ENCODE assay signal across 12 cellular contexts in the genomic region with DNA sequence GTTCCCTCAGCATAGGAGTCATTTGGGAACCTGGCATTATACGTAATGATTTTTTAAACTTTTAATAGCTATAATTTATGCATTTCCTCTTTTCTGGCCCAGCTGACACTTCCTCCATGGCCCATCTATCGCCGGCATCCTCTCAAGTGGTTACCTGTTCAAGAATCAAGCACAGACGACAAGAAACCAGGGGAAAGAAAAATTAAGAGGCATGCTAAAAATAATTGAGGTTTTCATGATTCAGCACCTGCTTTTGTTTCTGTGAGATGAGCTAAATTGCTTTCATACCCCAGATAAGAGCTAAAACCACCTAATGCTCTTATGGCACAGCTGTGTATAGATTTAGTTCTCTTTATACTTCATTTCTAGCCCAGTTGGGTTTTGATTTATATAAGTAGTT. TPM values are rescaled to one million over a fixed set of nuclear protein-coding genes. Genes with fewer than 3 reads are reported as not detected.
A peak's percentile ranks its signal among the peaks of the same experiment; 100 is the strongest.
DNase-seq lines count a peak whose midpoint lies in the region; ATAC-seq, FAIRE-seq and TF ChIP-seq lines count a peak whose summit lies in the region.
"Had no signal": no experiment of that assay in that cellular context is flagged by ENCODE, and none has a peak within 500 bp of the region (broad histone marks: within the 10 kb centered on the region; RNA-seq: fewer than 3 reads in every experiment).

No MANE protein-coding gene starts in this region.

- peaks cover 57% of the 10 kb centered on the region for H3K79me2 ChIP-seq in astrocyte (ENCODE audit: insufficient read depth, low read length)

- H3K4me3 ChIP-seq in astrocyte (ENCODE audit: insufficient read depth, low read depth, low read length), result peak overlapping the region; percentile 86

- H4K20me1 ChIP-seq in astrocyte (ENCODE audit: insufficient read depth, low read length), result peaks cover 4% of the 10 kb centered on the region

- H3K27ac Mint-ChIP-seq in Calu3 (ENCODE audit: unreplicated experiment) (no peak overlapping the region), IgD-negative memory B cell (peak overlapping the region; percentile 67 to 99 (median 90)), astrocyte (ENCODE audit: unreplicated experiment) (peak overlapping the region; percentile 53), naive B cell (peak overlapping the region; percentile 7 to 95 (median 80))

- intact Hi-C loops in Calu3 (cut with micrococcal nuclease; ENCODE audit: unreplicated experiment), result no loop called here

- H3K4me1 Mint-ChIP-seq in Calu3 (ENCODE audit: low read depth, unreplicated experiment), result peaks cover 8% of the 10 kb centered on the region
- peaks cover 32 to 38% (median 33%) of the 10 kb centered on the region in 3 donors for H3K4me1 Mint-ChIP-seq in IgD-negative memory B cell
- H3K4me1 Mint-ChIP-seq in astrocyte (ENCODE audit: low read depth, unreplicated experiment), result peaks cover 20% of the 10 kb centered on the region
- H3K4me1 Mint-ChIP-seq in naive B cell, result peaks cover 18 to 62% (median 36%) of the 10 kb centered on the region in 3 donors

- H3K9me3 Mint-ChIP-seq in Calu3 (ENCODE audit: low read depth, unreplicated experiment), result no peaks in the 10 kb centered on the region
- no peaks in the 10 kb centered on the region for H3K9me3 Mint-ChIP-seq in IgD-negative memory B cell
- no peaks in the 10 kb centered on the region for H3K9me3 Mint-ChIP-seq in astrocyte (ENCODE audit: unreplicated experiment)
- no peaks in the 10 kb centered on the region for H3K9me3 Mint-ChIP-seq in naive B cell

- H3K9me3 ChIP-seq in astrocyte (ENCODE audit: insufficient read depth, low read depth, low read length), result no peaks in the 10 kb centered on the region
- H3K9me3 ChIP-seq: SJSA1 had no signal

- H3K4me1 ChIP-seq in astrocyte (ENCODE audit: insufficient read depth, low read length), result peaks cover 24% of the 10 kb centered on the region

- H3K27ac ChIP-seq in astrocyte (ENCODE audit: low read depth, low read length), result no peak overlapping the region
- H3K27ac ChIP-seq: SJSA1 had no signal

- H3K27me3 Mint-ChIP-seq in Calu3 (ENCODE audit: unreplicated experiment), result no peaks in the 10 kb centered on the region
- H3K27me3 Mint-ChIP-seq in IgD-negative memory B cell, result no peaks in the 10 kb centered on the region
- no peaks in the 10 kb centered on the region for H3K27me3 Mint-ChIP-seq in astrocyte (ENCODE audit: low read depth, unreplicated experiment)
- no peaks in the 10 kb centered on the region for H3K27me3 Mint-ChIP-seq in naive B cell

- no peaks in the 10 kb centered on the region for H3K27me3 ChIP-seq in astrocyte (ENCODE audit: insufficient read depth, low read length)
- H3K27me3 ChIP-seq: SJSA1 had no signal

- peak overlapping the region; percentile 34 for H3K9ac ChIP-seq in astrocyte (ENCODE audit: low read length)

- no peak overlapping the region for H2AFZ ChIP-seq in astrocyte (ENCODE audit: low read depth, low read length)

- CTCF ChIA-PET in Calu3 (lab: Charles Lee) (no interaction called here), HEK293T (lab: Yijun Ruan, JAX) (interaction anchor here (0.7 kb wide), 1 partner anchor 19 kb away, joined by 4 read pairs; no protein-coding TSS in a partner anchor)

- H3K4me3 Mint-ChIP-seq in Calu3 (ENCODE audit: low read depth, unreplicated experiment) (peak overlapping the region; percentile 90), IgD-negative memory B cell (peak overlapping the region; percentile 76 to 99 (median 88)), astrocyte (ENCODE audit: unreplicated experiment) (peak overlapping the region; percentile 97), naive B cell (peak overlapping the region; percentile 36 to 98 (median 86))

- peak overlapping the region; percentile 100 for H3K4me2 ChIP-seq in astrocyte (ENCODE audit: low read length)

- FAIRE-seq in astrocyte (lab: Jason Lieb, UNC), result no peak
- FAIRE-seq: bronchial epithelial cell, H1, islet of Langerhans had no signal

- POLR2A ChIA-PET in HEK293T (lab: Yijun Ruan, JAX), result interaction anchor here (1.8 kb wide), 1 partner anchor 21 kb away, joined by 5 read pairs; no protein-coding TSS in a partner anchor

- TF ChIP-seq CTCF in Calu3 (IDR thresholded peaks at IDR 0.05; ENCODE audit: unreplicated experiment) (no peak), astrocyte (IDR thresholded peaks at IDR 0.05; ENCODE audit: insufficient read depth, low read depth, low read length) (no peak)

- no peak for DNase-seq in Calu3
- DNase-seq in astrocyte (ENCODE audit: low read depth), result no peak
- DNase-seq in naive B cell, result peak; percentile 32
- no peak for DNase-seq in HEK293T (ENCODE audit: extremely low spot score)
- DNase-seq in NCI-H2029 treated with DMSO at 0.1 percent for 48 hours (lab: John Stamatoyannopoulos, UW), result no peak

- BruUV-seq in Calu3 (replicated peaks; lab: Mats Ljungman, UMichigan), result no TSS peak

- H3K36me3 Mint-ChIP-seq in Calu3 (ENCODE audit: insufficient read depth, unreplicated experiment) (peaks cover 39% of the 10 kb centered on the region), IgD-negative memory B cell (no peaks in the 10 kb centered on the region), astrocyte (ENCODE audit: low read depth, unreplicated experiment) (peaks cover 6% of the 10 kb centered on the region), naive B cell (no peaks in the 10 kb centered on the region)

- H3K36me3 ChIP-seq in astrocyte (ENCODE audit: insufficient read depth, low read length), result peaks cover 20% of the 10 kb centered on the region

- ATAC-seq in naive B cell (ENCODE audit: low read depth in 2 of 2) (no peak), GM18873 (IDR thresholded peaks at IDR 0.05; ENCODE audit: low FRiP score, unreplicated experiment) (no peak), GM18511 (IDR thresholded peaks at IDR 0.05; ENCODE audit: unreplicated experiment) (no peak)

TF ChIP-seq in HEK293T, 16 proteins besides CTCF, POLR2A, EP300 and RAD21:
- TF ChIP-seq TARDBP (IDR thresholded peaks at IDR 0.05), result no peak
- TF ChIP-seq ELF4 (IDR thresholded peaks at IDR 0.05), result no peak
- TF ChIP-seq BHLHE40 (IDR thresholded peaks at IDR 0.05; ENCODE audit: borderline replicate concordance), result no peak
- TF ChIP-seq FOXM1 (IDR thresholded peaks at IDR 0.05; ENCODE audit: borderline replicate concordance), result no peak
- no peak for TF ChIP-seq L3MBTL2 (conservative IDR thresholded peaks at IDR 0.05)
- no peak for TF ChIP-seq HDGF (IDR thresholded peaks at IDR 0.05; ENCODE audit: borderline replicate concordance)
- no peak for TF ChIP-seq LEF1 (IDR thresholded peaks at IDR 0.05; ENCODE audit: borderline replicate concordance)

RNA-seq across cellular contexts. Expression of gene SPCS1, which starts 1.7 kb away (rescaled TPM):
- total RNA-seq in Calu3 (2022), result 147 and 151 TPM in 2 replicates
- 326 TPM for polyA plus RNA-seq in IgD-negative memory B cell
- total RNA-seq in astrocyte, result 110 and 119 TPM in 2 replicates
- 100 to 1,000 TPM; 312 to 425 (median 327) TPM for polyA plus RNA-seq in naive B cell (ENCODE audit: low read depth in 6 of 6)

RNA-seq across cellular contexts. Expression of gene GLT8D1, which starts 2.0 kb away (rescaled TPM):
- total RNA-seq in Calu3 (2022) (36.2 and 40.3 TPM in 2 replicates), astrocyte (78.2 and 95.5 TPM in 2 replicates)
- polyA plus RNA-seq in IgD-negative memory B cell (38.0 TPM), naive B cell (ENCODE audit: low read depth in 6 of 6) (10 to 100 TPM; 26.5 to 57.9 (median 41.4) TPM)

RNA-seq across cellular contexts. Expression of gene GNL3, which starts 21.8 kb away (rescaled TPM):
- total RNA-seq in Calu3 (2022) (113 and 118 TPM in 2 replicates), astrocyte (85.4 and 93.7 TPM in 2 replicates)
- polyA plus RNA-seq in IgD-negative memory B cell (64.0 TPM), naive B cell (ENCODE audit: low read depth in 6 of 6) (10 to 100 TPM; 39.2 to 63.8 (median 58.2) TPM)

RNA-seq across cellular contexts. Expression of gene PBRM1, which starts 21.9 kb away (rescaled TPM):
- total RNA-seq in Calu3 (2022), result 48.5 and 54.9 TPM in 2 replicates
- 81.1 TPM for polyA plus RNA-seq in IgD-negative memory B cell
- total RNA-seq in astrocyte, result 54.5 and 58.4 TPM in 2 replicates
- 100 to 1,000 TPM in 3 of 6 donors, 10 to 100 TPM in 3; 88.7 to 133 (median 95.8) TPM for polyA plus RNA-seq in naive B cell (ENCODE audit: low read depth in 6 of 6)
